In the genomic region with DNA sequence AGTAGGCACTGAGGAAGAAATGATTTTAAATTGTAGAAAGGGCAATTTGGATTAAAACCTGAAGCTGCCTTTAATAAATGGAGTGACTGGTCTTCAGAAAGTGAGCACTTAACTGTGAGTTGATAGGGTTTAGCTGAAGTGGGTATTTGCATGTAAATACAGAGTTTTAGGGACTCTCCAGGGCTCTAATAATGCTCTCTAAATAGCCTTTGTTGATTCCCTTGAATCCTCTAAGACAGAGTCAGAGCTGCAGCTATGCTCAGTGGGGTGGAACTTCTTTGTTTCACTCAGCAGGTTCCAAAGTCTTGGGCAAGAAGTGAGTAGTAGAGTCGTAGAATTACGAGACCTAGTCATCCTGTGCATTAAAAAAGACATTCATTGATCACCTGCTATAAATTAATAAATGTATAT, we compare ENCODE assay signal across 13 cellular contexts. TPM values are rescaled to one million over a fixed set of nuclear protein-coding genes. Genes with fewer than 3 reads are reported as not detected.
DNase-seq lines count a peak whose midpoint lies in the region; ATAC-seq, FAIRE-seq and TF ChIP-seq lines count a peak whose summit lies in the region.
"Had no signal": no experiment of that assay in that cellular context is flagged by ENCODE, and none has a peak within 500 bp of the region (broad histone marks: within the 10 kb centered on the region; RNA-seq: fewer than 3 reads in every experiment).

No MANE protein-coding gene starts in this region.

- H3K9me3 Mint-ChIP-seq in chondrocyte (ENCODE audit: low read depth): no peaks in the 10 kb centered on the region

- no peaks in the 10 kb centered on the region for H3K36me3 Mint-ChIP-seq in chondrocyte (ENCODE audit: low read depth)

- peaks cover 54% of the 10 kb centered on the region for H3K4me1 Mint-ChIP-seq in chondrocyte (ENCODE audit: low read depth)

- no peak overlapping the region for H3K27ac Mint-ChIP-seq in chondrocyte (ENCODE audit: unreplicated experiment)

- H3K4me3 Mint-ChIP-seq in chondrocyte (ENCODE audit: unreplicated experiment): no peak overlapping the region

- DNase-seq in GM12892 (ENCODE audit: insufficient read length) (no peak), NCI-H69 (lab: John Stamatoyannopoulos, UW) (peak; percentile 15), OCI-M1 (lab: John Stamatoyannopoulos, UW) (no peak), head of caudate nucleus (no peak), chondrocyte (ENCODE audit: low spot score) (no peak)
- DNase-seq in activated effector memory CD4-positive, alpha-beta T cell treated with anti-CD3 and anti-CD28 coated beads, Interleukin-2, amount 50 U/mL, for 16 hours: no peak
- DNase-seq: AML-193, anterior cingulate cortex, midbrain, MV-4-11 had no signal

- no peaks in the 10 kb centered on the region for H3K27me3 Mint-ChIP-seq in chondrocyte (ENCODE audit: low read depth)

- peak; percentile 81 for ATAC-seq in GM19467 (IDR thresholded peaks at IDR 0.05; ENCODE audit: unreplicated experiment)
- peak; percentile 95 for ATAC-seq in HG02973 (IDR thresholded peaks at IDR 0.05; ENCODE audit: unreplicated experiment)

- no peak for TF ChIP-seq POLR2A in GM12892 (IDR thresholded peaks at IDR 0.05; ENCODE audit: low read depth, low read length)

- intact Hi-C loops in head of caudate nucleus (cut with DNase I): no loop called here

- TF ChIP-seq CTCF in chondrocyte (IDR thresholded peaks at IDR 0.05): no peak

- peak; percentile 77 for FAIRE-seq in GM12892 (lab: Jason Lieb, UNC)

RNA-seq across cellular contexts. Expression of a gene that starts 21.4 kb away (rescaled TPM):
- polyA plus RNA-seq in GM12892 (2012; ENCODE audit: missing spikeins): not detected
- not detected in 3 replicates for total RNA-seq in chondrocyte
- total RNA-seq: epithelial cell of proximal tubule had no signal
